ENCODE assay signal across 1 cellular context in the genomic region with DNA sequence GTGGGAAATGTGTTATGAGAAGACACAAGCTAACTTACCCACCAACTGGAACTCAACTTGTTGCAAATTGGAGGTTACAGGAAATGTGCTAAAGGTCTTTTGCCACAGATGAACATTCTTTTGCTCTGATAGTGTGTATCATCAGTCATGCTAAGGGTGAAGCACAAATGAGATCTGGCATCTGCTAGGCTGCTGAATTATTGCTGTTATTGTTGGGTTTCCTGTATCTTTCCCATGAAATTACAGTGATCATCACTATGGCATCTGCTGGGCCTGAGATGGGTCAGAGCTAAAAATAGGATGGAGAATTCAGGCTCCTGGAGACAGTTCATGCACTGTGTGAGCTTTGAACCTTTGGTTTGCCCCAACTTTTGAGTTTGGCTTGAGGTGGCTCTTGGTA.
TF ChIP-seq lines count a peak whose summit lies in the region.

No MANE protein-coding gene starts in this region.

TF ChIP-seq in SK-N-SH, 30 proteins besides CTCF, POLR2A, EP300 and RAD21 (continued from another document):
- TF ChIP-seq MAX (IDR thresholded peaks at IDR 0.05; ENCODE audit: low read depth) = no peak
- no peak for TF ChIP-seq RCOR1 (IDR thresholded peaks at IDR 0.05; ENCODE audit: low read length)
- TF ChIP-seq, protein P1, sequence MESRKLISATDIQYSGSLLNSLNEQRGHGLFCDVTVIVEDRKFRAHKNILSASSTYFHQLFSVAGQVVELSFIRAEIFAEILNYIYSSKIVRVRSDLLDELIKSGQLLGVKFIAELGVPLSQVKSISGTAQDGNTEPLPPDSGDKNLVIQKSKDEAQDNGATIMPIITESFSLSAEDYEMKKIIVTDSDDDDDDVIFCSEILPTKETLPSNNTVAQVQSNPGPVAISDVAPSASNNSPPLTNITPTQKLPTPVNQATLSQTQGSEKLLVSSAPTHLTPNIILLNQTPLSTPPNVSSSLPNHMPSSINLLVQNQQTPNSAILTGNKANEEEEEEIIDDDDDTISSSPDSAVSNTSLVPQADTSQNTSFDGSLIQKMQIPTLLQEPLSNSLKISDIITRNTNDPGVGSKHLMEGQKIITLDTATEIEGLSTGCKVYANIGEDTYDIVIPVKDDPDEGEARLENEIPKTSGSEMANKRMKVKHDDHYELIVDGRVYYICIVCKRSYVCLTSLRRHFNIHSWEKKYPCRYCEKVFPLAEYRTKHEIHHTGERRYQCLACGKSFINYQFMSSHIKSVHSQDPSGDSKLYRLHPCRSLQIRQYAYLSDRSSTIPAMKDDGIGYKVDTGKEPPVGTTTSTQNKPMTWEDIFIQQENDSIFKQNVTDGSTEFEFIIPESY (IDR thresholded peaks at IDR 0.05; ENCODE audit: borderline replicate concordance, low read depth) = 0 out of 2 replicates have a peak, but pooled peaks have one; percentile 44
- no peak for TF ChIP-seq IRF3 (IDR thresholded peaks at IDR 0.05; ENCODE audit: low read depth, low read length)
- TF ChIP-seq, protein P2, sequence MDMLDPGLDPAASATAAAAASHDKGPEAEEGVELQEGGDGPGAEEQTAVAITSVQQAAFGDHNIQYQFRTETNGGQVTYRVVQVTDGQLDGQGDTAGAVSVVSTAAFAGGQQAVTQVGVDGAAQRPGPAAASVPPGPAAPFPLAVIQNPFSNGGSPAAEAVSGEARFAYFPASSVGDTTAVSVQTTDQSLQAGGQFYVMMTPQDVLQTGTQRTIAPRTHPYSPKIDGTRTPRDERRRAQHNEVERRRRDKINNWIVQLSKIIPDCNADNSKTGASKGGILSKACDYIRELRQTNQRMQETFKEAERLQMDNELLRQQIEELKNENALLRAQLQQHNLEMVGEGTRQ (IDR thresholded peaks at IDR 0.05; ENCODE audit: borderline replicate concordance, low read depth, low read length) = no peak
- TF ChIP-seq FOXM1 (IDR thresholded peaks at IDR 0.05; ENCODE audit: low read depth) = no peak
- TF ChIP-seq RFX5 (IDR thresholded peaks at IDR 0.05; ENCODE audit: low read length) = no peak
- TF ChIP-seq TEAD4 (IDR thresholded peaks at IDR 0.05; ENCODE audit: borderline replicate concordance, insufficient read depth) = peak; percentile 44; the same call in 1 of the 2 replicates
- TF ChIP-seq GATA2 (CRISPR knock-in tag; IDR thresholded peaks at IDR 0.05) = no peak
- TF ChIP-seq, protein P3, sequence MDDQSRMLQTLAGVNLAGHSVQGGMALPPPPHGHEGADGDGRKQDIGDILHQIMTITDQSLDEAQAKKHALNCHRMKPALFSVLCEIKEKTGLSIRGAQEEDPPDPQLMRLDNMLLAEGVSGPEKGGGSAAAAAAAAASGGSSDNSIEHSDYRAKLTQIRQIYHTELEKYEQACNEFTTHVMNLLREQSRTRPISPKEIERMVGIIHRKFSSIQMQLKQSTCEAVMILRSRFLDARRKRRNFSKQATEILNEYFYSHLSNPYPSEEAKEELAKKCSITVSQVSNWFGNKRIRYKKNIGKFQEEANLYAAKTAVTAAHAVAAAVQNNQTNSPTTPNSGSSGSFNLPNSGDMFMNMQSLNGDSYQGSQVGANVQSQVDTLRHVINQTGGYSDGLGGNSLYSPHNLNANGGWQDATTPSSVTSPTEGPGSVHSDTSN (IDR thresholded peaks at IDR 0.05) = peak; percentile 92
